ENCODE assay signal across 29 cellular contexts in genomic region chr19:943551-944170, GRCh38. TPM values are rescaled to one million over a fixed set of nuclear protein-coding genes. Genes with fewer than 3 reads are reported as not detected.
"Had no signal": no experiment of that assay in that cellular context is flagged by ENCODE, and none has a peak within 500 bp of the region (broad histone marks: within the 10 kb centered on the region; RNA-seq: fewer than 3 reads in every experiment).

No MANE protein-coding gene starts in this region.

- H3K4me3 Mint-ChIP-seq: activated CD8-positive, alpha-beta memory T cell treated with anti-CD3 and anti-CD28 coated beads, Interleukin-2, amount 10 ng/mL, durations not matched to agents 7 days and 5 days; activated CD8-positive, alpha-beta T cell treated with anti-CD3 and anti-CD28 coated beads for 36 hours; activated T-cell treated with anti-CD3 and anti-CD28 coated beads, Interleukin-2, amount 50 U/mL, for 72 hours; endodermal cell; nephron progenitor cell; WTC11 had no signal

- H3K27me3 ChIP-seq: breast epithelium, esophagus muscularis mucosa, heart right ventricle, left lung, ovary, testis, transverse colon had no signal

- H3K27ac ChIP-seq: breast epithelium, esophagus muscularis mucosa, heart right ventricle, left lung, lower lobe of right lung, ovary, testis, transverse colon had no signal

- DNase-seq: activated CD4-positive, alpha-beta T cell treated with anti-CD3 and anti-CD28 coated beads, Interleukin-2, amount 50 U/mL, for 1 hour; activated CD8-positive, alpha-beta memory T cell treated with anti-CD3 and anti-CD28 coated beads, Interleukin-2, amount 10 ng/mL, durations not matched to agents 7 days and 5 days; activated CD8-positive, alpha-beta T cell treated with anti-CD3 and anti-CD28 coated beads for 36 hours; activated naive CD4-positive, alpha-beta T cell; activated T-cell treated with anti-CD3 and anti-CD28 coated beads for 4 hours; activated T-cell treated with anti-CD3 and anti-CD28 coated beads, Interleukin-2, amount 50 U/mL, for 72 hours; central memory CD4-positive, alpha-beta T cell; endodermal cell; foreskin melanocyte; heart right ventricle; left lung; lower lobe of right lung; mesendoderm; nephron progenitor cell; stimulated activated CD4-positive, alpha-beta T cell treated with anti-CD3 and anti-CD28 coated beads, Interleukin-15, amount 100 ng/mL, for 24 hours; stimulated activated CD4-positive, alpha-beta T cell treated with anti-CD3 and anti-CD28 coated beads, Interleukin-2, amount 100 ng/mL, for 24 hours; stimulated activated naive CD8-positive, alpha-beta T cell treated with anti-CD3 and anti-CD28 coated beads, Interleukin-15, Interleukin-2, amounts not matched to agents 100 U/mL and 50 U/mL, for 24 hours had no signal

- ATAC-seq: activated CD8-positive, alpha-beta memory T cell treated with anti-CD3 and anti-CD28 coated beads, Interleukin-2, amount 10 ng/mL, durations not matched to agents 7 days and 5 days; activated CD8-positive, alpha-beta T cell treated with anti-CD3 and anti-CD28 coated beads for 36 hours; activated naive CD4-positive, alpha-beta T cell treated with anti-CD3 and anti-CD28 coated beads, Interleukin-2, amount 50 U/mL, for 72 hours; activated T-cell treated with anti-CD3 and anti-CD28 coated beads, Interleukin-2, amount 50 U/mL, for 72 hours; heart right ventricle; left lung; lower lobe of right lung; stimulated activated naive CD8-positive, alpha-beta T cell treated with anti-CD3 and anti-CD28 coated beads, Interleukin-15, Interleukin-2, amounts not matched to agents 100 U/mL and 50 U/mL, for 24 hours; WTC11 had no signal

- H3K27me3 Mint-ChIP-seq: activated CD8-positive, alpha-beta memory T cell treated with anti-CD3 and anti-CD28 coated beads, Interleukin-2, amount 10 ng/mL, durations not matched to agents 7 days and 5 days; progenitor cell of endocrine pancreas had no signal

- H3K27ac Mint-ChIP-seq: activated CD8-positive, alpha-beta memory T cell treated with anti-CD3 and anti-CD28 coated beads, Interleukin-2, amount 10 ng/mL, durations not matched to agents 7 days and 5 days; activated CD8-positive, alpha-beta T cell treated with anti-CD3 and anti-CD28 coated beads for 36 hours; activated naive CD4-positive, alpha-beta T cell treated with anti-CD3 and anti-CD28 coated beads, Interleukin-2, amount 50 U/mL, for 72 hours; activated T-cell treated with anti-CD3 and anti-CD28 coated beads, Interleukin-2, amount 50 U/mL, for 72 hours; endodermal cell; nephron progenitor cell; WTC11 had no signal

- H3K36me3 ChIP-seq: breast epithelium, lower lobe of right lung, ovary, transverse colon had no signal

- H3K4me1 Mint-ChIP-seq: endodermal cell, WTC11 had no signal

- H3K9me3 ChIP-seq: breast epithelium, esophagus muscularis mucosa, left lung, lower lobe of right lung, mucosa of descending colon, ovary, testis, transverse colon had no signal

- H3K9me3 Mint-ChIP-seq: activated CD8-positive, alpha-beta T cell treated with anti-CD3 and anti-CD28 coated beads for 36 hours; activated naive CD4-positive, alpha-beta T cell treated with anti-CD3 and anti-CD28 coated beads, Interleukin-2, amount 50 U/mL, for 72 hours; activated T-cell treated with anti-CD3 and anti-CD28 coated beads, Interleukin-2, amount 50 U/mL, for 72 hours; WTC11 had no signal

- H3K4me3 ChIP-seq: breast epithelium, esophagus muscularis mucosa, heart right ventricle, left lung, lower lobe of right lung, mucosa of descending colon, ovary, testis, transverse colon had no signal

RNA-seq across cellular contexts. Expression of gene KISS1R, which starts 26.5 kb away (rescaled TPM):
- total RNA-seq: esophagus muscularis mucosa, heart right ventricle, lower lobe of right lung, mucosa of descending colon, myocyte, renal cortical epithelial cell, testis, transverse colon had no signal
- polyA plus RNA-seq: heart right ventricle, ovary had no signal

RNA-seq across cellular contexts. Expression of gene RNU6-9, which starts 50.4 kb away (rescaled TPM):
- total RNA-seq: activated CD8-positive, alpha-beta memory T cell treated with anti-CD3 and anti-CD28 coated beads, Interleukin-2, amount 10 ng/mL, durations not matched to agents 7 days and 5 days; activated CD8-positive, alpha-beta T cell treated with anti-CD3 and anti-CD28 coated beads for 36 hours; activated naive CD4-positive, alpha-beta T cell treated with anti-CD3 and anti-CD28 coated beads, Interleukin-2, amount 50 U/mL, for 72 hours; activated T-cell treated with anti-CD3 and anti-CD28 coated beads, Interleukin-2, amount 50 U/mL, for 72 hours; breast epithelium; endodermal cell; esophagus muscularis mucosa; glomerular endothelial cell; heart right ventricle; left lung; lower lobe of right lung; mucosa of descending colon; myocyte; ovary; progenitor cell of endocrine pancreas; renal cortical epithelial cell; testis; transverse colon; WTC11 had no signal
- polyA plus RNA-seq: heart right ventricle, ovary had no signal
